ENCODE assay signal across 9 cellular contexts in genomic region chr10:119370972-119371703, GRCh38.
DNase-seq lines count a peak whose midpoint lies in the region; ATAC-seq and TF ChIP-seq lines count a peak whose summit lies in the region.
"Had no signal": no experiment of that assay in that cellular context is flagged by ENCODE, and none has a peak within 500 bp of the region (broad histone marks: within the 10 kb centered on the region; RNA-seq: fewer than 3 reads in every experiment).

No MANE protein-coding gene starts in this region.

- H3K4me3 ChIP-seq in H7 (ENCODE audit: insufficient read depth, low read depth, low read length) (no peak overlapping the region), left lung (no peak overlapping the region), subcutaneous abdominal adipose tissue (ENCODE audit: low read depth in 1 of 5, low read length in 5 of 5) (peak overlapping the region in 3 of 5 donors; percentile 32 to 42 (median 41))

- ATAC-seq in left lung (peak; percentile 47), HG02798 (IDR thresholded peaks at IDR 0.05; ENCODE audit: poor library complexity, unreplicated experiment) (no peak)

- peak overlapping the region; percentile 54 for H3K27ac Mint-ChIP-seq in chondrocyte (ENCODE audit: unreplicated experiment)

- H3K9me3 Mint-ChIP-seq in chondrocyte (ENCODE audit: low read depth): no peaks in the 10 kb centered on the region

- TF ChIP-seq CTCF in chondrocyte (IDR thresholded peaks at IDR 0.05) (no peak), left lung (IDR thresholded peaks at IDR 0.05) (no peak)

- intact Hi-C loops in left lung (cut with DNase I): no loop called here

- DNase-seq in H7 (peak; percentile 72), chondrocyte (ENCODE audit: low spot score) (peak; percentile 64), left lung (no peak), HuH-7.5 (ENCODE audit: low spot score) (no peak), middle frontal gyrus (ENCODE audit: extremely low spot score, low spot score) (no peak), A172 (ENCODE audit: low spot score) (no peak)
- DNase-seq: activated naive CD4-positive, alpha-beta T cell treated with Interleukin-2 at 50 U/mL for 16 hours had no signal

- H3K27me3 ChIP-seq in H7 (ENCODE audit: control insufficient read depth, insufficient read depth, low read length) (no peaks in the 10 kb centered on the region), left lung (no peaks in the 10 kb centered on the region), subcutaneous abdominal adipose tissue (ENCODE audit: control insufficient read depth in 5 of 5, insufficient read depth in 4 of 5, low read length in 5 of 5) (peaks cover 0 to 13% (median 0%) of the 10 kb centered on the region in 5 donors)

- no peaks in the 10 kb centered on the region for H3K36me3 ChIP-seq in H7 (replicated peaks; ENCODE audit: control insufficient read depth, insufficient read depth, low read length)
- no peaks in the 10 kb centered on the region for H3K36me3 ChIP-seq in left lung
- H3K36me3 ChIP-seq in subcutaneous abdominal adipose tissue (ENCODE audit: control insufficient read depth in 5 of 5, insufficient read depth in 5 of 5, low read length in 5 of 5): no peaks in the 10 kb centered on the region

- H3K4me3 Mint-ChIP-seq in chondrocyte (ENCODE audit: unreplicated experiment): peak overlapping the region; percentile 44

- H3K4me1 ChIP-seq in left lung: peaks cover 30 to 64% of the 10 kb centered on the region in 2 donors
- peaks cover 9 to 70% (median 50%) of the 10 kb centered on the region in 5 donors for H3K4me1 ChIP-seq in subcutaneous abdominal adipose tissue (ENCODE audit: control insufficient read depth in 5 of 5, insufficient read depth in 5 of 5, low read length in 5 of 5)

- H3K9me3 ChIP-seq in left lung (no peaks in the 10 kb centered on the region), subcutaneous abdominal adipose tissue (ENCODE audit: control insufficient read depth in 5 of 5, low read length in 5 of 5) (no peaks in the 10 kb centered on the region)

- H3K36me3 Mint-ChIP-seq in chondrocyte (ENCODE audit: low read depth): no peaks in the 10 kb centered on the region

- peak overlapping the region in 3 of 5 donors; percentile 14 to 24 (median 19) for H3K9ac ChIP-seq in subcutaneous abdominal adipose tissue (ENCODE audit: low read length in 5 of 5)

- peak overlapping the region; percentile 39 to 74 for H3K27ac ChIP-seq in left lung
- peak overlapping the region; percentile 91 for H3K27ac ChIP-seq in subcutaneous abdominal adipose tissue (ENCODE audit: low read depth, low read length)

- H3K4me1 Mint-ChIP-seq in chondrocyte (ENCODE audit: low read depth): peaks cover 25% of the 10 kb centered on the region

- no peaks in the 10 kb centered on the region for H3K27me3 Mint-ChIP-seq in chondrocyte (ENCODE audit: low read depth)

Comparison
In these comparisons a context has a peak if more than half of its experiments do, and no peak if none do; other contexts are left out.
1. DNase-seq: peak in H7 (single experiment) and chondrocyte (single experiment); none in left lung (0 of 2), HuH-7.5 (single experiment), middle frontal gyrus (single experiment) and A172 (single experiment).
2. H3K4me3 ChIP-seq: peak in subcutaneous abdominal adipose tissue (3 of 5); none in H7 (single experiment) and left lung (0 of 2).